In genomic region chr6:36128073-36128472, GRCh38 we compare ENCODE assay signal across 2 cellular contexts.
TF ChIP-seq lines count a peak whose summit lies in the region.

No MANE protein-coding gene starts in this region.

TF ChIP-seq in K562, 482 proteins besides CTCF, POLR2A, EP300 and RAD21 (continues in another document):
- no peak for TF ChIP-seq AFF1 (IDR thresholded peaks at IDR 0.05; ENCODE audit: low read depth in 1 of 2, partially characterized antibody in 2 of 2)
- peak; percentile 37; the same call in 1 of the 2 replicates for TF ChIP-seq BCOR (IDR thresholded peaks at IDR 0.05)
- TF ChIP-seq SREBF1 (IDR thresholded peaks at IDR 0.05; ENCODE audit: borderline replicate concordance, low read depth, low read length): no peak
- no peak for TF ChIP-seq ZNF431 (CRISPR knock-in tag; IDR thresholded peaks at IDR 0.05)
- no peak for TF ChIP-seq BRCA1 (IDR thresholded peaks at IDR 0.05)
- TF ChIP-seq BRCA1 (CRISPR knock-in tag; IDR thresholded peaks at IDR 0.05): no peak
- TF ChIP-seq KAT8 (IDR thresholded peaks at IDR 0.05; ENCODE audit: low read depth): no peak
- no peak for TF ChIP-seq CBX3 (IDR thresholded peaks at IDR 0.05; ENCODE audit: borderline replicate concordance in 1 of 2, low read length in 2 of 2)
- no peak for TF ChIP-seq ZNF639 (CRISPR knock-in tag; conservative IDR thresholded peaks at IDR 0.05 in 1 of 2, IDR thresholded peaks at IDR 0.05 in 1 of 2)
- TF ChIP-seq ZNF165 (CRISPR knock-in tag; IDR thresholded peaks at IDR 0.05; ENCODE audit: borderline replicate concordance): no peak
- no peak for TF ChIP-seq ZNF354B (CRISPR knock-in tag; IDR thresholded peaks at IDR 0.05)
- TF ChIP-seq SMAD2 (IDR thresholded peaks at IDR 0.05; ENCODE audit: low read depth, low read length): no peak
- no peak for TF ChIP-seq NR2F6 (CRISPR knock-in tag; IDR thresholded peaks at IDR 0.05)
- no peak for TF ChIP-seq IRF2 (CRISPR knock-in tag; IDR thresholded peaks at IDR 0.05)
- no peak for TF ChIP-seq ZNF79 (CRISPR knock-in tag; IDR thresholded peaks at IDR 0.05; ENCODE audit: low read depth)
- TF ChIP-seq CCNT2 (IDR thresholded peaks at IDR 0.05; ENCODE audit: borderline replicate concordance, extremely low read depth, insufficient read length, low read depth, low read length): no peak
- TF ChIP-seq ELK3 (CRISPR knock-in tag; IDR thresholded peaks at IDR 0.05): no peak
- 0 out of 4 replicates have a peak, but pooled peaks of 1 of the 2 experiments have one; percentile 8 for TF ChIP-seq KDM1A (IDR thresholded peaks at IDR 0.05)
- TF ChIP-seq HNRNPH1 (optimal IDR thresholded peaks at IDR 0.05; ENCODE audit: low read depth, low read length): no peak
- no peak for TF ChIP-seq HINFP (tag; conservative IDR thresholded peaks at IDR 0.05; ENCODE audit: low read depth)
- no peak for TF ChIP-seq ZNF146 (CRISPR knock-in tag; IDR thresholded peaks at IDR 0.05; ENCODE audit: unreplicated experiment)
- TF ChIP-seq KHSRP (IDR thresholded peaks at IDR 0.05): no peak
- TF ChIP-seq SETDB1 (IDR thresholded peaks at IDR 0.05; ENCODE audit: low read length): no peak
- TF ChIP-seq RFX7 (CRISPR knock-in tag; IDR thresholded peaks at IDR 0.05): no peak
- no peak for TF ChIP-seq ZNF347 (CRISPR knock-in tag; IDR thresholded peaks at IDR 0.05; ENCODE audit: low read depth)
- peak; percentile 40 for TF ChIP-seq ZFP36 (IDR thresholded peaks at IDR 0.05; ENCODE audit: low read depth, low read length, partially characterized antibody)

TF ChIP-seq in GM23338, 12 proteins besides CTCF, POLR2A, EP300 and RAD21:
- TF ChIP-seq REST (IDR thresholded peaks at IDR 0.05; ENCODE audit: unreplicated experiment) (no peak), ETS1 (IDR thresholded peaks at IDR 0.05) (no peak), ZNF114 (CRISPR knock-in tag; IDR thresholded peaks at IDR 0.05) (no peak), POLR2AphosphoS5 (IDR thresholded peaks at IDR 0.05; ENCODE audit: low read depth) (no peak), STAT1 (IDR thresholded peaks at IDR 0.05; ENCODE audit: unreplicated experiment) (no peak), JUNB (IDR thresholded peaks at IDR 0.05; ENCODE audit: unreplicated experiment) (no peak), ZNF462 (CRISPR knock-in tag; IDR thresholded peaks at IDR 0.05) (no peak), CREB1 (CRISPR knock-in tag; IDR thresholded peaks at IDR 0.05; ENCODE audit: low read depth) (no peak)
